Comparison of ENCODE assay signal across 1 cellular context in the genomic region with DNA sequence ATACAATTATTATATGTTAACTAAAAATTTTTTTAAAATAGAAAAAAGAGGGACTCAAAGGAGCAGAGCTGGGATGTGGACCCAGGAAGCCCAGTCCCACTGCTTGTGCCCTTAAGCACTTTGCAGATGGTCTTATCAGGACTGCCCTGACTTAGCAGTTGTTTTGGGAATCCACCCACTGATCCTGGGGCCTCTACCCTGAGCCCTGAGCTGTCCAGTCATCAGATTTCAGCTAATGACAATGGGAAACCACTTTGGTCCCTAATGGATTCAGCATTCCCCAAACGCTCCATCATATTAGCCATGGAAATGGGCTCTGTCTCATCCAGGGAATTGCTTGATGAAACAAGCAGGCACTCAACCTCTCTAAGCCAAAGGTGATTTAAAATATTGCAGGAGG.
TF ChIP-seq lines count a peak whose summit lies in the region.

No MANE protein-coding gene starts in this region.

TF ChIP-seq in K562, 482 proteins besides CTCF, POLR2A, EP300 and RAD21 (continued from another document):
- TF ChIP-seq MAFF (IDR thresholded peaks at IDR 0.05; ENCODE audit: low read length): peak; percentile 32; the same call in 1 of the 2 replicates
- no peak for TF ChIP-seq ZNF324 (CRISPR knock-in tag; IDR thresholded peaks at IDR 0.05)
- TF ChIP-seq DNMT1 (IDR thresholded peaks at IDR 0.05): no peak
- TF ChIP-seq CBFA2T3 (IDR thresholded peaks at IDR 0.05): peak; percentile 66
- TF ChIP-seq BRD4 (IDR thresholded peaks at IDR 0.05): no peak
- peak; percentile 31; the same call in 1 of the 2 replicates for TF ChIP-seq JUND (IDR thresholded peaks at IDR 0.05; ENCODE audit: borderline replicate concordance, low read depth, low read length)
- TF ChIP-seq JUND (tag; IDR thresholded peaks at IDR 0.05; ENCODE audit: borderline replicate concordance, low read depth, low read length): no peak
- no peak for TF ChIP-seq ZNF217 (CRISPR knock-in tag; IDR thresholded peaks at IDR 0.05)
- TF ChIP-seq KDM1A (IDR thresholded peaks at IDR 0.05): 0 out of 4 replicates have a peak, but pooled peaks of 1 of the 2 experiments have one; percentile 28
- no peak for TF ChIP-seq HSF4 (CRISPR knock-in tag; IDR thresholded peaks at IDR 0.05; ENCODE audit: borderline replicate concordance)
- TF ChIP-seq POLR2B (IDR thresholded peaks at IDR 0.05; ENCODE audit: low read depth, partially characterized antibody): no peak
- TF ChIP-seq, protein P1, sequence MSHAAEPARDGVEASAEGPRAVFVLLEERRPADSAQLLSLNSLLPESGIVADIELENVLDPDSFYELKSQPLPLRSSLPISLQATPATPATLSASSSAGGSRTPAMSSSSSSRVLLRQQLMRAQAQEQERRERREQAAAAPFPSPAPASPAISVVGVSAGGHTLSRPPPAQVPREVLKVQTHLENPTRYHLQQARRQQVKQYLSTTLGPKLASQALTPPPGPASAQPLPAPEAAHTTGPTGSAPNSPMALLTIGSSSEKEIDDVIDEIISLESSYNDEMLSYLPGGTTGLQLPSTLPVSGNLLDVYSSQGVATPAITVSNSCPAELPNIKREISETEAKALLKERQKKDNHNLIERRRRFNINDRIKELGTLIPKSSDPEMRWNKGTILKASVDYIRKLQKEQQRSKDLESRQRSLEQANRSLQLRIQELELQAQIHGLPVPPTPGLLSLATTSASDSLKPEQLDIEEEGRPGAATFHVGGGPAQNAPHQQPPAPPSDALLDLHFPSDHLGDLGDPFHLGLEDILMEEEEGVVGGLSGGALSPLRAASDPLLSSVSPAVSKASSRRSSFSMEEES (CRISPR knock-in tag; IDR thresholded peaks at IDR 0.05): no peak
- TF ChIP-seq, protein P2, sequence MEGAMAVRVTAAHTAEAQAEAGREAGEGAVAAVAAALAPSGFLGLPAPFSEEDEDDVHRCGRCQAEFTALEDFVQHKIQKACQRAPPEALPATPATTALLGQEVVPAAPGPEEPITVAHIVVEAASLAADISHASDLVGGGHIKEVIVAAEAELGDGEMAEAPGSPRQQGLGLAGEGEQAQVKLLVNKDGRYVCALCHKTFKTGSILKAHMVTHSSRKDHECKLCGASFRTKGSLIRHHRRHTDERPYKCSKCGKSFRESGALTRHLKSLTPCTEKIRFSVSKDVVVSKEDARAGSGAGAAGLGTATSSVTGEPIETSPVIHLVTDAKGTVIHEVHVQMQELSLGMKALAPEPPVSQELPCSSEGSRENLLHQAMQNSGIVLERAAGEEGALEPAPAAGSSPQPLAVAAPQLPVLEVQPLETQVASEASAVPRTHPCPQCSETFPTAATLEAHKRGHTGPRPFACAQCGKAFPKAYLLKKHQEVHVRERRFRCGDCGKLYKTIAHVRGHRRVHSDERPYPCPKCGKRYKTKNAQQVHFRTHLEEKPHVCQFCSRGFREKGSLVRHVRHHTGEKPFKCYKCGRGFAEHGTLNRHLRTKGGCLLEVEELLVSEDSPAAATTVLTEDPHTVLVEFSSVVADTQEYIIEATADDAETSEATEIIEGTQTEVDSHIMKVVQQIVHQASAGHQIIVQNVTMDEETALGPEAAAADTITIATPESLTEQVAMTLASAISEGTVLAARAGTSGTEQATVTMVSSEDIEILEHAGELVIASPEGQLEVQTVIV (CRISPR knock-in tag; IDR thresholded peaks at IDR 0.05; ENCODE audit: borderline replicate concordance): no peak
- TF ChIP-seq NR3C1 (CRISPR knock-in tag; IDR thresholded peaks at IDR 0.05): no peak
- TF ChIP-seq, protein P3, sequence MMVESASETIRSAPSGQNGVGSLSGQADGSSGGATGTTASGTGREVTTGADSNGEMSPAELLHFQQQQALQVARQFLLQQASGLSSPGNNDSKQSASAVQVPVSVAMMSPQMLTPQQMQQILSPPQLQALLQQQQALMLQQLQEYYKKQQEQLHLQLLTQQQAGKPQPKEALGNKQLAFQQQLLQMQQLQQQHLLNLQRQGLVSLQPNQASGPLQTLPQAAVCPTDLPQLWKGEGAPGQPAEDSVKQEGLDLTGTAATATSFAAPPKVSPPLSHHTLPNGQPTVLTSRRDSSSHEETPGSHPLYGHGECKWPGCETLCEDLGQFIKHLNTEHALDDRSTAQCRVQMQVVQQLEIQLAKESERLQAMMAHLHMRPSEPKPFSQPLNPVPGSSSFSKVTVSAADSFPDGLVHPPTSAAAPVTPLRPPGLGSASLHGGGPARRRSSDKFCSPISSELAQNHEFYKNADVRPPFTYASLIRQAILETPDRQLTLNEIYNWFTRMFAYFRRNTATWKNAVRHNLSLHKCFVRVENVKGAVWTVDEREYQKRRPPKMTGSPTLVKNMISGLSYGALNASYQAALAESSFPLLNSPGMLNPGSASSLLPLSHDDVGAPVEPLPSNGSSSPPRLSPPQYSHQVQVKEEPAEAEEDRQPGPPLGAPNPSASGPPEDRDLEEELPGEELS (CRISPR knock-in tag; IDR thresholded peaks at IDR 0.05; ENCODE audit: borderline replicate concordance): no peak
- TF ChIP-seq, protein P4, sequence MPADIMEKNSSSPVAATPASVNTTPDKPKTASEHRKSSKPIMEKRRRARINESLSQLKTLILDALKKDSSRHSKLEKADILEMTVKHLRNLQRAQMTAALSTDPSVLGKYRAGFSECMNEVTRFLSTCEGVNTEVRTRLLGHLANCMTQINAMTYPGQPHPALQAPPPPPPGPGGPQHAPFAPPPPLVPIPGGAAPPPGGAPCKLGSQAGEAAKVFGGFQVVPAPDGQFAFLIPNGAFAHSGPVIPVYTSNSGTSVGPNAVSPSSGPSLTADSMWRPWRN (IDR thresholded peaks at IDR 0.05; ENCODE audit: low read depth): no peak
- TF ChIP-seq ZNF589 (CRISPR knock-in tag; IDR thresholded peaks at IDR 0.05; ENCODE audit: low read depth): no peak
- TF ChIP-seq ZNF239 (CRISPR knock-in tag; IDR thresholded peaks at IDR 0.05): no peak
- no peak for TF ChIP-seq KAT7 (CRISPR knock-in tag; IDR thresholded peaks at IDR 0.05; ENCODE audit: borderline replicate concordance)
- TF ChIP-seq, protein P5, sequence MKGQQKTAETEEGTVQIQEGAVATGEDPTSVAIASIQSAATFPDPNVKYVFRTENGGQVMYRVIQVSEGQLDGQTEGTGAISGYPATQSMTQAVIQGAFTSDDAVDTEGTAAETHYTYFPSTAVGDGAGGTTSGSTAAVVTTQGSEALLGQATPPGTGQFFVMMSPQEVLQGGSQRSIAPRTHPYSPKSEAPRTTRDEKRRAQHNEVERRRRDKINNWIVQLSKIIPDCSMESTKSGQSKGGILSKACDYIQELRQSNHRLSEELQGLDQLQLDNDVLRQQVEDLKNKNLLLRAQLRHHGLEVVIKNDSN (CRISPR knock-in tag; IDR thresholded peaks at IDR 0.05): no peak
- TF ChIP-seq MAFG (tag; conservative IDR thresholded peaks at IDR 0.05): peak; percentile 66
- peak; percentile 68 for TF ChIP-seq NFE2 (IDR thresholded peaks at IDR 0.05; ENCODE audit: low read depth)
- TF ChIP-seq MAFK (IDR thresholded peaks at IDR 0.05; ENCODE audit: low read length): peak; percentile 54
- TF ChIP-seq, protein P6, sequence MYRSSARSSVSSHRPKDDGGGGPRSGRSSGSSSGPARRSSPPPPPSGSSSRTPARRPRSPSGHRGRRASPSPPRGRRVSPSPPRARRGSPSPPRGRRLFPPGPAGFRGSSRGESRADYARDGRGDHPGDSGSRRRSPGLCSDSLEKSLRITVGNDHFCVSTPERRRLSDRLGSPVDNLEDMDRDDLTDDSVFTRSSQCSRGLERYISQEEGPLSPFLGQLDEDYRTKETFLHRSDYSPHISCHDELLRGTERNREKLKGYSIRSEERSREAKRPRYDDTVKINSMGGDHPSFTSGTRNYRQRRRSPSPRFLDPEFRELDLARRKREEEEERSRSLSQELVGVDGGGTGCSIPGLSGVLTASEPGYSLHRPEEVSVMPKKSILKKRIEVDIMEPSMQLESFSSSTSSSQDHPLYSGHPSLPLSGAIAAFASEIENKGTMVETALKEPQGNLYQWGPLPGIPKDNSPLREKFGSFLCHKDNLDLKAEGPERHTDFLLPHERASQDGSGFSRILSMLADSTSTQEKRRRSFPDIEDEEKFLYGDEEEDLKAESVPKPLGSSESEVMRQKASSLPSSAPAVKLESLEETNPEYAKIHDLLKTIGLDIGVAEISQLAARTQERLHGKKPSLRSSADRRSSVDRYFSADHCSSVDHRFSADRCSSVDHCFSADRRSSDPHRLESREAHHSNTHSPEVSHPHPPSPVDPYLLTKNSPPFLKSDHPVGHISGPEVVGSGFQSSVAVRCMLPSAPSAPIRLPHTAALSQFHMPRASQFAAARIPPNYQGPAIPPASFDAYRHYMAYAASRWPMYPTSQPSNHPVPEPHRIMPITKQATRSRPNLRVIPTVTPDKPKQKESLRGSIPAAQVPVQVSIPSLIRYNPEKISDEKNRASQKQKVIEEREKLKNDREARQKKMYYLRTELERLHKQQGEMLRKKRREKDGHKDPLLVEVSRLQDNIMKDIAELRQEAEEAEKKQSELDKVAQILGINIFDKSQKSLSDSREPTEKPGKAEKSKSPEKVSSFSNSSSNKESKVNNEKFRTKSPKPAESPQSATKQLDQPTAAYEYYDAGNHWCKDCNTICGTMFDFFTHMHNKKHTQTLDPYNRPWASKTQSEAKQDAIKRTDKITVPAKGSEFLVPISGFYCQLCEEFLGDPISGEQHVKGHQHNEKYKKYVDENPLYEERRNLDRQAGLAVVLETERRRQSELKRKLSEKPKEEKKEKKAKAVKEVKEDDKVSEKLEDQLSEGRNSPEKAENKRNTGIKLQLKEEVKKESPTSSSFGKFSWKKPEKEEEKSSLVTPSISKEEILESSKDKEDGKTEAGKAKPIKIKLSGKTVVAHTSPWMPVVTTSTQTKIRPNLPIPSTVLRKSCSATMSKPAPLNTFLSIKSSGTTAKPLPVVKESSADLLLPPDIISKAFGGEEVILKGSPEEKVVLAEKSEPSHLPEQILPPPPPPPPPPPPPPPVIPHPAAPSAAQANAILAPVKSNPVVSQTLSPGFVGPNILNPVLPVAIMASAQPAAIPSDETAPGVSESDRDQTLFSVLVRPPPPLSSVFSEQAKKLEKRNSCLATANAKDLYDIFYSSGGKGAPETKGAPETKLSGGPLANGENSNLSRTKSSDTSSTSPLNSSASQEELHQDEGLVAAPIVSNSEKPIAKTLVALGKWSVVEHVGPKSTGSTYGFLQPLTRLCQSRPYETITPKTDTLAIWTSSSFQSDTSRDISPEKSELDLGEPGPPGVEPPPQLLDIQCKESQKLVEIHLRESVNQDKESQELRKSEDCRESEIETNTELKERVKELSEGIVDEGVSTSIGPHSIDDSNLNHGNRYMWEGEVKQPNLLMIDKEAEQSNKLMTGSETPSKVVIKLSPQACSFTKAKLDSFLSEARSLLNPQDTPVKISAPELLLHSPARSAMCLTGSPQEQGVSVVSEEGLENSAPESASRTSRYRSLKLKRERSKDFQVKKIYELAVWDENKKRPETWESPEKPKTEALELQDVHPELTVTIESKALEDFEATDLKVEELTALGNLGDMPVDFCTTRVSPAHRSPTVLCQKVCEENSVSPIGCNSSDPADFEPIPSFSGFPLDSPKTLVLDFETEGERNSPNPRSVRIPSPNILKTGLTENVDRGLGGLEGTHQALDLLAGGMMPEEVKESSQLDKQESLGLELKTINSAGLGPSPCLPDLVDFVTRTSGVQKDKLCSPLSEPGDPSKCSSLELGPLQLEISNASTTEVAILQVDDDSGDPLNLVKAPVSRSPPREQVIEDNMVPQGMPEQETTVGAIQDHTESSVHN (IDR thresholded peaks at IDR 0.05; ENCODE audit: borderline replicate concordance in 1 of 2, low read depth in 1 of 2): no peak
- no peak for TF ChIP-seq TBP (optimal IDR thresholded peaks at IDR 0.05; ENCODE audit: low read depth, low read length)
- peak; percentile 78 for TF ChIP-seq ZNF316 (IDR thresholded peaks at IDR 0.05)
- TF ChIP-seq DPF2 (IDR thresholded peaks at IDR 0.05): peak; percentile 47
- peak; percentile 26; the same call in 1 of the 2 replicates for TF ChIP-seq TCF3 (CRISPR knock-in tag; IDR thresholded peaks at IDR 0.05)
- TF ChIP-seq ARID1B (IDR thresholded peaks at IDR 0.05): peak; percentile 60
- TF ChIP-seq SAFB (IDR thresholded peaks at IDR 0.05; ENCODE audit: borderline replicate concordance, low read depth, low read length): no peak
- no peak for TF ChIP-seq CAMTA2 (CRISPR knock-in tag; conservative IDR thresholded peaks at IDR 0.05)
